ENCODE assay signal across 1 cellular context in genomic region chr17:48930435-48930873, GRCh38.
A peak's percentile ranks its signal among the peaks of the same experiment; 100 is the strongest.
TF ChIP-seq lines count a peak whose summit lies in the region.

No MANE protein-coding gene starts in this region.

TF ChIP-seq in PFSK-1, 5 proteins besides CTCF, POLR2A, EP300 and RAD21:
- TF ChIP-seq, protein P1, sequence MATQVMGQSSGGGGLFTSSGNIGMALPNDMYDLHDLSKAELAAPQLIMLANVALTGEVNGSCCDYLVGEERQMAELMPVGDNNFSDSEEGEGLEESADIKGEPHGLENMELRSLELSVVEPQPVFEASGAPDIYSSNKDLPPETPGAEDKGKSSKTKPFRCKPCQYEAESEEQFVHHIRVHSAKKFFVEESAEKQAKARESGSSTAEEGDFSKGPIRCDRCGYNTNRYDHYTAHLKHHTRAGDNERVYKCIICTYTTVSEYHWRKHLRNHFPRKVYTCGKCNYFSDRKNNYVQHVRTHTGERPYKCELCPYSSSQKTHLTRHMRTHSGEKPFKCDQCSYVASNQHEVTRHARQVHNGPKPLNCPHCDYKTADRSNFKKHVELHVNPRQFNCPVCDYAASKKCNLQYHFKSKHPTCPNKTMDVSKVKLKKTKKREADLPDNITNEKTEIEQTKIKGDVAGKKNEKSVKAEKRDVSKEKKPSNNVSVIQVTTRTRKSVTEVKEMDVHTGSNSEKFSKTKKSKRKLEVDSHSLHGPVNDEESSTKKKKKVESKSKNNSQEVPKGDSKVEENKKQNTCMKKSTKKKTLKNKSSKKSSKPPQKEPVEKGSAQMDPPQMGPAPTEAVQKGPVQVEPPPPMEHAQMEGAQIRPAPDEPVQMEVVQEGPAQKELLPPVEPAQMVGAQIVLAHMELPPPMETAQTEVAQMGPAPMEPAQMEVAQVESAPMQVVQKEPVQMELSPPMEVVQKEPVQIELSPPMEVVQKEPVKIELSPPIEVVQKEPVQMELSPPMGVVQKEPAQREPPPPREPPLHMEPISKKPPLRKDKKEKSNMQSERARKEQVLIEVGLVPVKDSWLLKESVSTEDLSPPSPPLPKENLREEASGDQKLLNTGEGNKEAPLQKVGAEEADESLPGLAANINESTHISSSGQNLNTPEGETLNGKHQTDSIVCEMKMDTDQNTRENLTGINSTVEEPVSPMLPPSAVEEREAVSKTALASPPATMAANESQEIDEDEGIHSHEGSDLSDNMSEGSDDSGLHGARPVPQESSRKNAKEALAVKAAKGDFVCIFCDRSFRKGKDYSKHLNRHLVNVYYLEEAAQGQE (IDR thresholded peaks at IDR 0.05; ENCODE audit: insufficient read depth in 1 of 2, low read depth in 2 of 2, low read length in 2 of 2) = no peak
- TF ChIP-seq POLR2AphosphoS5 (IDR thresholded peaks at IDR 0.05; ENCODE audit: low read depth, low read length) = peak; percentile 50; the same call in 1 of the 2 replicates
- no peak for TF ChIP-seq FOXP2 (optimal IDR thresholded peaks at IDR 0.05; ENCODE audit: borderline replicate concordance, extremely low read depth, extremely low read length, insufficient read depth)
- TF ChIP-seq SIN3A (IDR thresholded peaks at IDR 0.05; ENCODE audit: borderline replicate concordance, insufficient read depth, low read length) = no peak
- TF ChIP-seq TAF1 (IDR thresholded peaks at IDR 0.05; ENCODE audit: borderline replicate concordance, insufficient read depth, low read length) = no peak
